16 cellular contexts compared by ENCODE assay signal in genomic region chr3:42037318-42037945, GRCh38. TPM values are rescaled to one million over a fixed set of nuclear protein-coding genes. Genes with fewer than 3 reads are reported as not detected.
A peak's percentile ranks its signal among the peaks of the same experiment; 100 is the strongest.
DNase-seq lines count a peak whose midpoint lies in the region; ATAC-seq, FAIRE-seq and TF ChIP-seq lines count a peak whose summit lies in the region.
"Had no signal": no experiment of that assay in that cellular context is flagged by ENCODE, and none has a peak within 500 bp of the region (broad histone marks: within the 10 kb centered on the region; RNA-seq: fewer than 3 reads in every experiment).

No MANE protein-coding gene starts in this region.

- H3K9me3 ChIP-seq in OCI-LY7 (ENCODE audit: low read length) (peaks cover 8% of the 10 kb centered on the region; the same call in 1 of the 2 replicates), muscle layer of colon (ENCODE audit: low read length) (no peaks in the 10 kb centered on the region), thoracic aorta (no peaks in the 10 kb centered on the region), Karpas-422 (ENCODE audit: low read length) (no peaks in the 10 kb centered on the region)
- H3K9me3 ChIP-seq: SK-N-SH had no signal

- DNase-seq in OCI-LY7 (ENCODE audit: low spot score) (no peak), bronchial epithelial cell (ENCODE audit: low read depth) (peak; percentile 33), thoracic aorta (ENCODE audit: low spot score) (no peak), frontal cortex (ENCODE audit: low spot score in 2 of 2) (no peak), Karpas-422 (no peak)
- DNase-seq: activated T-cell treated with anti-CD3 and anti-CD28 coated beads, Interleukin-2, amount 50 U/mL, for 4 hours; NCI-H1092; NCI-H524 treated with DMSO at 0.1 percent for 48 hours; nucleus accumbens; SK-N-SH; stimulated activated CD4-positive, alpha-beta T cell treated with anti-CD3 and anti-CD28 coated beads, Interleukin-1b, Interleukin-23, amount 100 ng/mL, for 48 hours; stimulated activated naive CD4-positive, alpha-beta T cell had no signal

- H3K27me3 ChIP-seq in bronchial epithelial cell (ENCODE audit: control insufficient read depth, insufficient read depth, low read length): no peaks in the 10 kb centered on the region
- no peaks in the 10 kb centered on the region for H3K27me3 ChIP-seq in muscle layer of colon (ENCODE audit: control insufficient read depth in 1 of 2, insufficient read depth in 2 of 2, low read length in 2 of 2)
- no peaks in the 10 kb centered on the region for H3K27me3 ChIP-seq in thoracic aorta (replicated peaks; ENCODE audit: insufficient read depth)
- H3K27me3 ChIP-seq in Karpas-422 (ENCODE audit: low read length): no peaks in the 10 kb centered on the region

- H3K9me2 ChIP-seq in OCI-LY7 (ENCODE audit: insufficient read depth, low read length) (no peaks in the 10 kb centered on the region), Karpas-422 (replicated peaks; ENCODE audit: insufficient read depth, low read length) (no peaks in the 10 kb centered on the region)
- H3K9me2 ChIP-seq: SK-N-SH had no signal

- peaks cover 20% of the 10 kb centered on the region; the same call in 1 of the 2 replicates for H4K20me1 ChIP-seq in OCI-LY7 (ENCODE audit: insufficient read depth, low read length)
- peaks cover 21% of the 10 kb centered on the region for H4K20me1 ChIP-seq in Karpas-422 (ENCODE audit: insufficient read depth, low read depth, low read length)

- H3K4me2 ChIP-seq in OCI-LY7 (ENCODE audit: low read length) (peak overlapping the region; percentile 48), Karpas-422 (ENCODE audit: low read depth, low read length, poor library complexity, severe bottlenecking) (no peak overlapping the region)

- H3K36me3 ChIP-seq in OCI-LY7 (ENCODE audit: insufficient read depth, low read length) (peaks cover 70% of the 10 kb centered on the region), bronchial epithelial cell (ENCODE audit: control insufficient read depth, insufficient read depth, low read length) (peaks cover 4% of the 10 kb centered on the region), muscle layer of colon (ENCODE audit: insufficient read depth, low read length) (peaks cover 11% of the 10 kb centered on the region), thoracic aorta (no peaks in the 10 kb centered on the region), Karpas-422 (ENCODE audit: insufficient read depth, low read length) (peaks cover 9% of the 10 kb centered on the region; the same call in 1 of the 2 replicates)

- ATAC-seq in thoracic aorta (ENCODE audit: insufficient number of reproducible peaks, low FRiP score, low read depth) (no peak), HG03108 (IDR thresholded peaks at IDR 0.05; ENCODE audit: unreplicated experiment) (no peak)
- ATAC-seq: activated T-cell treated with anti-CD3 and anti-CD28 coated beads, Interleukin-2, amount 50 U/mL, for 4 hours; esophagus mucosa had no signal

- intact Hi-C loops in OCI-LY7 (cut with micrococcal nuclease; ENCODE audit: unreplicated experiment): no loop called here

- no peak overlapping the region for H2AFZ ChIP-seq in OCI-LY7 (ENCODE audit: low read length)
- no peak overlapping the region for H2AFZ ChIP-seq in Karpas-422 (ENCODE audit: low read length)

- POLR2A ChIA-PET in OCI-LY7 (lab: Charles Lee): interaction anchor here (1.2 to 2.6 kb wide), 4 partner anchors 9 to 50 kb away, joined by 3 to 13 read pairs (median 4); no protein-coding TSS in a partner anchor

- no peak overlapping the region for H3K9ac ChIP-seq in muscle layer of colon (ENCODE audit: low read length)
- no peak overlapping the region for H3K9ac ChIP-seq in Karpas-422 (ENCODE audit: low read length)

- no peak for FAIRE-seq in bronchial epithelial cell (lab: Jason Lieb, UNC)
- FAIRE-seq in frontal cortex (lab: Jason Lieb, UNC): no peak
- FAIRE-seq: D721Med had no signal

- BruUV-seq in OCI-LY7 (replicated peaks; lab: Mats Ljungman, UMichigan): TSS peak; percentile 19

- H3K4me1 ChIP-seq in OCI-LY7 (ENCODE audit: insufficient read depth, low read length, poor library complexity, severe bottlenecking) (peaks cover 71% of the 10 kb centered on the region), muscle layer of colon (ENCODE audit: insufficient read depth, low read length) (peaks cover 54% of the 10 kb centered on the region), thoracic aorta (ENCODE audit: control insufficient read depth in 1 of 2, low read depth in 2 of 2) (peaks cover 20 to 56% of the 10 kb centered on the region in 2 donors), Karpas-422 (ENCODE audit: low read length) (peaks cover 46% of the 10 kb centered on the region)

- H3K4me3 ChIP-seq in OCI-LY7 (ENCODE audit: low read depth, low read length, poor library complexity, severe bottlenecking): peak overlapping the region; percentile 12
- no peak overlapping the region for H3K4me3 ChIP-seq in bronchial epithelial cell (ENCODE audit: low read depth, low read length)
- H3K4me3 ChIP-seq in muscle layer of colon (ENCODE audit: low read depth in 1 of 2, low read length in 2 of 2): no peak overlapping the region
- no peak overlapping the region for H3K4me3 ChIP-seq in thoracic aorta
- no peak overlapping the region for H3K4me3 ChIP-seq in Karpas-422 (ENCODE audit: low read length)

- H3K27ac ChIP-seq in OCI-LY7 (ENCODE audit: low read depth, low read length, poor library complexity, severe bottlenecking): peak overlapping the region; percentile 38
- H3K27ac ChIP-seq in muscle layer of colon (ENCODE audit: low read depth, low read length): peak overlapping the region; percentile 10
- peak overlapping the region; percentile 75 to 84 for H3K27ac ChIP-seq in thoracic aorta
- H3K27ac ChIP-seq in Karpas-422 (ENCODE audit: low read length): no peak overlapping the region

- no peak for TF ChIP-seq CTCF in OCI-LY7 (conservative IDR thresholded peaks at IDR 0.05; ENCODE audit: low read length)
- TF ChIP-seq CTCF in bronchial epithelial cell (IDR thresholded peaks at IDR 0.05; ENCODE audit: insufficient read depth, low read length, severe bottlenecking): no peak
- no peak for TF ChIP-seq CTCF in thoracic aorta (IDR thresholded peaks at IDR 0.05)

- H3K79me2 ChIP-seq in OCI-LY7 (ENCODE audit: insufficient read depth, low read depth, low read length) (peaks cover 100% of the 10 kb centered on the region), Karpas-422 (ENCODE audit: low read length) (peaks cover 98% of the 10 kb centered on the region)

- CTCF ChIA-PET in OCI-LY7 (lab: Charles Lee; ENCODE audit: unreplicated experiment): no interaction called here

RNA-seq across cellular contexts. Expression of gene TRAK1, which starts 53.7 kb away (rescaled TPM):
- total RNA-seq in OCI-LY7 (2014; rRNA removed; shearing (Covaris generic)): 60.8 and 62.5 TPM in 2 replicates
- total RNA-seq in OCI-LY7 (2022) (88.3 and 92.6 TPM in 2 replicates), bronchial epithelial cell (36.1 and 43.5 TPM in 2 replicates), thoracic aorta (10 to 100 TPM; 35.1 to 36.0 TPM), frontal cortex (28.1 TPM)
- total RNA-seq in Karpas-422 (2014; rRNA removed; shearing (Covaris generic); ENCODE audit: low replicate concordance): 72.8 and 115 TPM in 2 replicates
